10 cellular contexts compared by ENCODE assay signal in the genomic region with DNA sequence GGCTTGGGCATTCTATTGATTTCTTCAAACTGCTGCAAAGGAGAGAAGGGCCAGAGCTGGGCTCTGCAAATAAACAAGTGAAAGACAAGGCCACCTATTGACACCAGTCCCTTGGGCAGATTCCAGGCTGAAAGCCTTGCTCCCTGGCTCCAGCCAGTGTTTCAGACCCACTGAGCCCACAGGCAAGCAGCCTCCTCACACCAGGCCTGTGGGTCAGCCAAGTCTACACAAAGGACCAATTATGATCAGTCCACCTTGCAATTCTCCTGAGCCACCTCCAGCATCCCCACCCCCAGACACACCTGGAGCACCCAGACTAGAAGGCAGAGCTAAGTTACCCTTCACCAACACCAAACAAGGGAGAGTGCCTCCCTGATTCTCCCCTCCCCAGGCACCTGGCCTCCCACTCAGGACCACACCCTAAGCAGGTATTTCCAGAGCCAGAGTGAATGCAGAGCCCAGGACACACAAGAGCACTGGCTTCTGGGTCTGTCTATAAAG. TPM values are rescaled to one million over a fixed set of nuclear protein-coding genes. Genes with fewer than 3 reads are reported as not detected.
DNase-seq lines count a peak whose midpoint lies in the region; ATAC-seq and TF ChIP-seq lines count a peak whose summit lies in the region.
"Had no signal": no experiment of that assay in that cellular context is flagged by ENCODE, and none has a peak within 500 bp of the region (broad histone marks: within the 10 kb centered on the region; RNA-seq: fewer than 3 reads in every experiment).

No MANE protein-coding gene starts in this region.

- H3K4me1 Mint-ChIP-seq in activated CD4-positive, alpha-beta T cell treated with anti-CD3 and anti-CD28 coated beads, Interleukin-2, amount 10 ng/mL, durations not matched to agents 7 days and 5 days, result peaks cover 45% of the 10 kb centered on the region
- H3K4me1 Mint-ChIP-seq in MCF 10A (ENCODE audit: insufficient read depth, unreplicated experiment), result peaks cover 59% of the 10 kb centered on the region

- TF ChIP-seq CTCF in MCF 10A (IDR thresholded peaks at IDR 0.05; ENCODE audit: unreplicated experiment) (no peak), right lobe of liver (IDR thresholded peaks at IDR 0.05) (no peak), tibial artery (IDR thresholded peaks at IDR 0.05) (no peak)

- H3K4me3 Mint-ChIP-seq in activated CD4-positive, alpha-beta T cell treated with anti-CD3 and anti-CD28 coated beads, Interleukin-2, amount 10 ng/mL, durations not matched to agents 7 days and 5 days, result no peak overlapping the region
- H3K4me3 Mint-ChIP-seq in MCF 10A (ENCODE audit: unreplicated experiment), result no peak overlapping the region

- H3K36me3 ChIP-seq in right lobe of liver (no peaks in the 10 kb centered on the region), tibial artery (no peaks in the 10 kb centered on the region)
- H3K36me3 ChIP-seq: WERI-Rb-1 had no signal

- no peaks in the 10 kb centered on the region for H3K36me3 Mint-ChIP-seq in activated CD4-positive, alpha-beta T cell treated with anti-CD3 and anti-CD28 coated beads, Interleukin-2, amount 10 ng/mL, durations not matched to agents 7 days and 5 days (ENCODE audit: low read depth)
- H3K36me3 Mint-ChIP-seq in MCF 10A (ENCODE audit: insufficient read depth, unreplicated experiment), result peaks cover 26% of the 10 kb centered on the region

- no peaks in the 10 kb centered on the region for H3K27me3 Mint-ChIP-seq in activated CD4-positive, alpha-beta T cell treated with anti-CD3 and anti-CD28 coated beads, Interleukin-2, amount 10 ng/mL, durations not matched to agents 7 days and 5 days
- no peaks in the 10 kb centered on the region for H3K27me3 Mint-ChIP-seq in MCF 10A (ENCODE audit: insufficient read depth, unreplicated experiment)

- H3K9me3 Mint-ChIP-seq in activated CD4-positive, alpha-beta T cell treated with anti-CD3 and anti-CD28 coated beads, Interleukin-2, amount 10 ng/mL, durations not matched to agents 7 days and 5 days, result no peaks in the 10 kb centered on the region
- H3K9me3 Mint-ChIP-seq in MCF 10A (ENCODE audit: unreplicated experiment), result no peaks in the 10 kb centered on the region

- BruUV-seq in MCF 10A (replicated peaks; lab: Mats Ljungman, UMichigan), result no TSS peak

- H3K27ac ChIP-seq in right lobe of liver, result peak overlapping the region in 1 of 3 donors; percentile 48
- H3K27ac ChIP-seq in tibial artery, result peak overlapping the region; percentile 97 to 100
- H3K27ac ChIP-seq: WERI-Rb-1 had no signal

- H3K27ac Mint-ChIP-seq in activated CD4-positive, alpha-beta T cell treated with anti-CD3 and anti-CD28 coated beads, Interleukin-2, amount 10 ng/mL, durations not matched to agents 7 days and 5 days, result peak overlapping the region; percentile 27
- peak overlapping the region; percentile 64 for H3K27ac Mint-ChIP-seq in MCF 10A (ENCODE audit: low read depth, unreplicated experiment)

- no peak overlapping the region for H3K4me3 ChIP-seq in right lobe of liver
- H3K4me3 ChIP-seq in tibial artery, result no peak overlapping the region

- POLR2A ChIA-PET in activated CD4-positive, alpha-beta T cell treated with anti-CD3 and anti-CD28 coated beads, Interleukin-2, amount 10 ng/mL, durations not matched to agents 7 days and 5 days (lab: Charles Lee), result no interaction called here
- POLR2A ChIA-PET in MCF 10A (lab: Yijun Ruan, JAX), result interaction anchor here (0.6 to 3.5 kb wide), 3 partner anchors 10 to 142 kb away, joined by 3 to 25 read pairs (median 4); no protein-coding TSS in a partner anchor

- no peak for DNase-seq in activated CD4-positive, alpha-beta T cell treated with anti-CD3 and anti-CD28 coated beads, Interleukin-2, amount 10 ng/mL, durations not matched to agents 7 days and 5 days
- no peak for DNase-seq in activated CD4-positive, alpha-beta T cell treated with anti-CD3 and anti-CD28 coated beads, Interleukin-2, amount 50 U/mL, for 4 hours
- no peak for DNase-seq in MCF 10A (ENCODE audit: unreplicated experiment)
- peak in 2 of 3 donors; percentile 27 to 57 for DNase-seq in right lobe of liver
- peak in 1 of 2 donors; percentile 51 for DNase-seq in tibial artery
- no peak for DNase-seq in A172 (ENCODE audit: low spot score)
- DNase-seq in activated CD4-positive, CD25-positive, alpha-beta regulatory T cell (lab: John Stamatoyannopoulos, UW), result no peak
- no peak for DNase-seq in occipital lobe (lab: John Stamatoyannopoulos, UW)
- DNase-seq: NCI-H2081, WERI-Rb-1 had no signal

- intact Hi-C loops in MCF 10A (cut with micrococcal nuclease), result no loop called here
- intact Hi-C loops in right lobe of liver (cut with DNase I), result no loop called here
- intact Hi-C loops in tibial artery (cut with DNase I; ENCODE audit: low total_unique reads), result no loop called here

- H3K4me1 ChIP-seq in right lobe of liver (peaks cover 0 to 47% (median 13%) of the 10 kb centered on the region in 4 donors), tibial artery (peaks cover 4 to 100% (median 90%) of the 10 kb centered on the region in 4 donors)

- peak; percentile 43 to 66 (median 54) for ATAC-seq in right lobe of liver

- no peak for TF ChIP-seq POLR2A in right lobe of liver (IDR thresholded peaks at IDR 0.05)

- CTCF ChIA-PET in activated CD4-positive, alpha-beta T cell treated with anti-CD3 and anti-CD28 coated beads, Interleukin-2, amount 10 ng/mL, durations not matched to agents 7 days and 5 days (lab: Charles Lee), result interaction anchor here (0.9 to 1.7 kb wide), 3 partner anchors 11 to 73 kb away, joined by 3 to 4 read pairs (median 3); no protein-coding TSS in a partner anchor
- CTCF ChIA-PET in MCF 10A (lab: Yijun Ruan, JAX), result interaction anchor here (1.1 kb wide), 1 partner anchor 12 kb away, joined by 3 read pairs; no protein-coding TSS in a partner anchor

- H3K27me3 ChIP-seq in right lobe of liver (no peaks in the 10 kb centered on the region), tibial artery (no peaks in the 10 kb centered on the region)

- H3K9me3 ChIP-seq in right lobe of liver (no peaks in the 10 kb centered on the region), tibial artery (no peaks in the 10 kb centered on the region)

RNA-seq across cellular contexts. Expression of gene ACTN1, which starts 13.8 kb away (rescaled TPM):
- 10 to 100 TPM; 31.9 to 35.1 TPM for total RNA-seq in activated CD4-positive, alpha-beta T cell treated with anti-CD3 and anti-CD28 coated beads, Interleukin-2, amount 10 ng/mL, durations not matched to agents 7 days and 5 days
- total RNA-seq in MCF 10A (2022), result 239 and 312 TPM in 2 replicates
- total RNA-seq in right lobe of liver, result 100 to 1,000 TPM in 3 of 6 experiments, 10 to 100 TPM in 3; 53.1 to 145 (median 100) TPM
- total RNA-seq in A172 (2014; rRNA removed; shearing (Covaris generic)), result 146 and 148 TPM in 2 replicates
- total RNA-seq in occipital lobe, result 12.2 TPM

Comparison
In these comparisons a context has a peak if more than half of its experiments do, and no peak if none do; other contexts are left out.
1. DNase-seq: peak in right lobe of liver (2 of 3); none in activated CD4-positive, alpha-beta T cell treated with anti-CD3 and anti-CD28 coated beads, Interleukin-2, amount 10 ng/mL, durations not matched to agents 7 days and 5 days (single experiment), activated CD4-positive, alpha-beta T cell treated with anti-CD3 and anti-CD28 coated beads, Interleukin-2, amount 50 U/mL, for 4 hours (0 of 2), MCF 10A (single experiment), A172 (single experiment), activated CD4-positive, CD25-positive, alpha-beta regulatory T cell (0 of 4) and occipital lobe (single experiment).